ENCODE assay signal across 20 cellular contexts in the genomic region with DNA sequence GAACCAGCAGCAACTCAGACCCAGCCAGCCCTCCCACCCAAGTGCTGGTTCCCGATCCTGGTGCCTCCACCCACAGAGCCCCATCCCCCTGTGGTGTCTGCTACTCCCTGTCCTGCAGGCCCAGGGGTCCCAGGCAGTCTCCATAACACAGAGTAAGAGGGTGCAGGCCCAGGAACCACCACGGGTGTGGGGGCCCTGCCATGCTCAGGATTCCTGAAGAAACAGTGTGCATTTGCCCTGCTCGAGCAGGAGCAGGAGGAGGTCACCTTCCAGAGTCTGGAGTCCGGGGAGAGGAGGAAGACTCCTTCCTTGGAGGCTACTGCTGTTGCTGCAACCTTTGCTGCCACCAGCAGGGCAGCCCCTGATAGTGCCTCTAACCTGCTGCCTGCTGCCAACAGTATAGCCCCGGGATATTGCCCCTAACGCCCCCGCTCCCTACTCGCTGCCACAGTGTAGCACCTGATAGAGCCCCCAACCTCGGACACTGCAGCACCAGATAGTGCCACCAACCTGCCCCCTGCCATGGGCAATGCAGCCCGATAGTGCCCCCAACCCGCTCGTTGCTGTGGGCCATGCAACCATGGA. TPM values are rescaled to one million over a fixed set of nuclear protein-coding genes. Genes with fewer than 3 reads are reported as not detected.
DNase-seq lines count a peak whose midpoint lies in the region; ATAC-seq and TF ChIP-seq lines count a peak whose summit lies in the region.
"Had no signal": no experiment of that assay in that cellular context is flagged by ENCODE, and none has a peak within 500 bp of the region (broad histone marks: within the 10 kb centered on the region; RNA-seq: fewer than 3 reads in every experiment).

No MANE protein-coding gene starts in this region.

- CTCF ChIA-PET in activated CD4-positive, alpha-beta memory T cell treated with anti-CD3 and anti-CD28 coated beads, Interleukin-2, amount 10 ng/mL, durations not matched to agents 7 days and 5 days (lab: Charles Lee), result no interaction called here
- CTCF ChIA-PET in activated CD4-positive, alpha-beta memory T cell treated with anti-CD3 and anti-CD28 coated beads for 36 hours (lab: Charles Lee), result no interaction called here

- intact Hi-C loops in activated CD4-positive, alpha-beta memory T cell treated with anti-CD3 and anti-CD28 coated beads for 36 hours (cut with micrococcal nuclease), result no loop called here
- intact Hi-C loops in upper lobe of right lung (cut with DNase I), result no loop called here

- no peaks in the 10 kb centered on the region for H3K9me3 Mint-ChIP-seq in activated CD4-positive, alpha-beta memory T cell treated with anti-CD3 and anti-CD28 coated beads, Interleukin-2, amount 10 ng/mL, durations not matched to agents 7 days and 5 days
- no peaks in the 10 kb centered on the region for H3K9me3 Mint-ChIP-seq in activated CD4-positive, alpha-beta memory T cell treated with anti-CD3 and anti-CD28 coated beads for 36 hours
- H3K9me3 Mint-ChIP-seq: activated T-helper 2 cell treated with anti-CD3 and anti-CD28 coated beads, Interferon-gamma antibody, Interleukin-2, Interleukin-4, amounts not matched to agents 10 μg/mL and 5 μg/mL and 100 μg/mL, durations not matched to agents 14 hours and 24 hours and 36 hours; CD4-positive, CD25-positive, alpha-beta regulatory T cell had no signal

- H3K4me1 ChIP-seq in Peyer's patch (peaks cover 0 to 5% (median 0%) of the 10 kb centered on the region in 4 donors), upper lobe of right lung (no peaks in the 10 kb centered on the region)

- H3K27ac Mint-ChIP-seq in activated CD4-positive, alpha-beta memory T cell treated with anti-CD3 and anti-CD28 coated beads, Interleukin-2, amount 10 ng/mL, durations not matched to agents 7 days and 5 days, result no peak overlapping the region
- no peak overlapping the region for H3K27ac Mint-ChIP-seq in activated CD4-positive, alpha-beta memory T cell treated with anti-CD3 and anti-CD28 coated beads for 36 hours
- H3K27ac Mint-ChIP-seq: activated T-helper 2 cell treated with anti-CD3 and anti-CD28 coated beads, Interferon-gamma antibody, Interleukin-2, Interleukin-4, amounts not matched to agents 10 μg/mL and 5 μg/mL and 100 μg/mL, durations not matched to agents 14 hours and 24 hours and 36 hours; CD4-positive, CD25-positive, alpha-beta regulatory T cell had no signal

- H3K4me3 Mint-ChIP-seq in activated CD4-positive, alpha-beta memory T cell treated with anti-CD3 and anti-CD28 coated beads, Interleukin-2, amount 10 ng/mL, durations not matched to agents 7 days and 5 days, result no peak overlapping the region
- H3K4me3 Mint-ChIP-seq in activated CD4-positive, alpha-beta memory T cell treated with anti-CD3 and anti-CD28 coated beads for 36 hours, result no peak overlapping the region
- H3K4me3 Mint-ChIP-seq: CD4-positive, CD25-positive, alpha-beta regulatory T cell had no signal

- TF ChIP-seq CTCF in Peyer's patch (IDR thresholded peaks at IDR 0.05) (no peak), epithelial cell of proximal tubule (conservative IDR thresholded peaks at IDR 0.05; ENCODE audit: low read depth, low read length) (peak; percentile 36), upper lobe of right lung (IDR thresholded peaks at IDR 0.05) (no peak)

- H3K4me3 ChIP-seq in Peyer's patch (no peak overlapping the region), epithelial cell of proximal tubule (ENCODE audit: low read depth, low read length) (no peak overlapping the region), upper lobe of right lung (no peak overlapping the region)
- H3K4me3 ChIP-seq: left lung had no signal

- no peak for TF ChIP-seq POLR2A in Peyer's patch (IDR thresholded peaks at IDR 0.05)

- H3K36me3 ChIP-seq in Peyer's patch (no peaks in the 10 kb centered on the region), upper lobe of right lung (no peaks in the 10 kb centered on the region)
- H3K36me3 ChIP-seq: left lung had no signal

- DNase-seq in activated CD4-positive, alpha-beta memory T cell treated with anti-CD3 and anti-CD28 coated beads, Interleukin-2, amount 10 ng/mL, durations not matched to agents 7 days and 5 days, result peak; percentile 9
- DNase-seq in activated CD4-positive, alpha-beta memory T cell treated with anti-CD3 and anti-CD28 coated beads for 36 hours, result no peak
- DNase-seq in Peyer's patch (peak in 2 of 3 donors; percentile 9 to 36), epithelial cell of proximal tubule (ENCODE audit: low read depth) (no peak), upper lobe of right lung (no peak)
- DNase-seq: CD4-positive, CD25-positive, alpha-beta regulatory T cell; cortex of kidney; GF-D8; hippocampal formation; IMR-90; NCI-H1417 treated with DMSO at 0.1 percent for 48 hours; NCI-H446 treated with DMSO at 0.1 percent for 48 hours; substantia nigra had no signal

- ATAC-seq in upper lobe of right lung (peak; percentile 5), HG03439 (IDR thresholded peaks at IDR 0.05; ENCODE audit: unreplicated experiment) (no peak), HG02885 (IDR thresholded peaks at IDR 0.05; ENCODE audit: poor library complexity, unreplicated experiment) (no peak), HG03442 (IDR thresholded peaks at IDR 0.05; ENCODE audit: unreplicated experiment) (no peak)
- ATAC-seq: SK-N-SH treated with all-trans-retinoic acid at 6 μM for 48 hours had no signal

- H3K27me3 ChIP-seq in Peyer's patch, result no peaks in the 10 kb centered on the region
- no peaks in the 10 kb centered on the region for H3K27me3 ChIP-seq in upper lobe of right lung
- H3K27me3 ChIP-seq: left lung had no signal

- H3K9me3 ChIP-seq in Peyer's patch, result no peaks in the 10 kb centered on the region
- H3K9me3 ChIP-seq in upper lobe of right lung, result no peaks in the 10 kb centered on the region
- H3K9me3 ChIP-seq: left lung had no signal

- H3K36me3 Mint-ChIP-seq in activated CD4-positive, alpha-beta memory T cell treated with anti-CD3 and anti-CD28 coated beads, Interleukin-2, amount 10 ng/mL, durations not matched to agents 7 days and 5 days (ENCODE audit: low read depth), result no peaks in the 10 kb centered on the region
- H3K36me3 Mint-ChIP-seq in activated CD4-positive, alpha-beta memory T cell treated with anti-CD3 and anti-CD28 coated beads for 36 hours, result no peaks in the 10 kb centered on the region
- H3K36me3 Mint-ChIP-seq: CD4-positive, CD25-positive, alpha-beta regulatory T cell had no signal

- H3K4me1 Mint-ChIP-seq in activated CD4-positive, alpha-beta memory T cell treated with anti-CD3 and anti-CD28 coated beads, Interleukin-2, amount 10 ng/mL, durations not matched to agents 7 days and 5 days, result peaks cover 13% of the 10 kb centered on the region
- peaks cover 11% of the 10 kb centered on the region for H3K4me1 Mint-ChIP-seq in activated CD4-positive, alpha-beta memory T cell treated with anti-CD3 and anti-CD28 coated beads for 36 hours (ENCODE audit: low read depth)
- H3K4me1 Mint-ChIP-seq: CD4-positive, CD25-positive, alpha-beta regulatory T cell had no signal

- POLR2A ChIA-PET in activated CD4-positive, alpha-beta memory T cell treated with anti-CD3 and anti-CD28 coated beads, Interleukin-2, amount 10 ng/mL, durations not matched to agents 7 days and 5 days (lab: Charles Lee), result no interaction called here
- POLR2A ChIA-PET in activated CD4-positive, alpha-beta memory T cell treated with anti-CD3 and anti-CD28 coated beads for 36 hours (lab: Charles Lee), result no interaction called here

- H3K27me3 Mint-ChIP-seq in activated CD4-positive, alpha-beta memory T cell treated with anti-CD3 and anti-CD28 coated beads, Interleukin-2, amount 10 ng/mL, durations not matched to agents 7 days and 5 days, result peaks cover 8% of the 10 kb centered on the region
- H3K27me3 Mint-ChIP-seq in activated CD4-positive, alpha-beta memory T cell treated with anti-CD3 and anti-CD28 coated beads for 36 hours, result peaks cover 9% of the 10 kb centered on the region

- H3K27ac ChIP-seq in Peyer's patch (no peak overlapping the region), upper lobe of right lung (no peak overlapping the region)
- H3K27ac ChIP-seq: left lung had no signal

RNA-seq across cellular contexts. Expression of a gene that starts 46.8 kb away (rescaled TPM):
- not detected for total RNA-seq in activated CD4-positive, alpha-beta memory T cell treated with anti-CD3 and anti-CD28 coated beads, Interleukin-2, amount 10 ng/mL, durations not matched to agents 7 days and 5 days
- not detected for total RNA-seq in activated CD4-positive, alpha-beta memory T cell treated with anti-CD3 and anti-CD28 coated beads for 36 hours
- total RNA-seq in Peyer's patch (not detected), epithelial cell of proximal tubule (not detected in 2 replicates), upper lobe of right lung (0.12 TPM)
- total RNA-seq: activated T-helper 2 cell treated with anti-CD3 and anti-CD28 coated beads, Interferon-gamma antibody, Interleukin-2, Interleukin-4, amounts not matched to agents 10 μg/mL and 5 μg/mL and 100 μg/mL, durations not matched to agents 14 hours and 24 hours and 36 hours; CD4-positive, CD25-positive, alpha-beta regulatory T cell; IMR-90; pulmonary artery endothelial cell had no signal

Comparison
In these comparisons a context has a peak if more than half of its experiments do, and no peak if none do; other contexts are left out.
1. DNase-seq: peak in activated CD4-positive, alpha-beta memory T cell treated with anti-CD3 and anti-CD28 coated beads, Interleukin-2, amount 10 ng/mL, durations not matched to agents 7 days and 5 days (single experiment) and Peyer's patch (2 of 3); none in activated CD4-positive, alpha-beta memory T cell treated with anti-CD3 and anti-CD28 coated beads for 36 hours (single experiment), epithelial cell of proximal tubule (single experiment) and upper lobe of right lung (single experiment).